ENCODE assay signal across 10 cellular contexts in genomic region chr2:168751104-168751768, GRCh38. TPM values are rescaled to one million over a fixed set of nuclear protein-coding genes. Genes with fewer than 3 reads are reported as not detected.
DNase-seq lines count a peak whose midpoint lies in the region; ATAC-seq lines count a peak whose summit lies in the region.
"Had no signal": no experiment of that assay in that cellular context is flagged by ENCODE, and none has a peak within 500 bp of the region (broad histone marks: within the 10 kb centered on the region; RNA-seq: fewer than 3 reads in every experiment).

No MANE protein-coding gene starts in this region.

- ATAC-seq in GM18517 (IDR thresholded peaks at IDR 0.05; ENCODE audit: unreplicated experiment), result peak; percentile 91
- ATAC-seq in GM21360 (IDR thresholded peaks at IDR 0.05; ENCODE audit: unreplicated experiment), result peak; percentile 77
- peak; percentile 95 for ATAC-seq in HG03432 (IDR thresholded peaks at IDR 0.05; ENCODE audit: unreplicated experiment)

- H3K4me1 ChIP-seq in effector memory CD4-positive, alpha-beta T cell (ENCODE audit: control insufficient read depth, insufficient read depth, low read length, poor library complexity, severe bottlenecking), result peaks cover 53% of the 10 kb centered on the region
- H3K4me1 ChIP-seq: right lobe of liver had no signal

- H3K27me3 ChIP-seq in effector memory CD4-positive, alpha-beta T cell (replicated peaks; ENCODE audit: control insufficient read depth, insufficient read depth, low read length, poor library complexity, severe bottlenecking), result no peaks in the 10 kb centered on the region
- H3K27me3 ChIP-seq: right lobe of liver had no signal

- no peaks in the 10 kb centered on the region for H3K9me3 ChIP-seq in effector memory CD4-positive, alpha-beta T cell (ENCODE audit: control insufficient read depth, low read length)
- H3K9me3 ChIP-seq: right lobe of liver had no signal

- H3K36me3 ChIP-seq in effector memory CD4-positive, alpha-beta T cell (ENCODE audit: control insufficient read depth, insufficient read depth, low read length), result no peaks in the 10 kb centered on the region
- H3K36me3 ChIP-seq: right lobe of liver had no signal

- H3K27ac ChIP-seq in effector memory CD4-positive, alpha-beta T cell (ENCODE audit: insufficient read depth, low read length, poor library complexity, severe bottlenecking), result peak overlapping the region; percentile 29
- H3K27ac ChIP-seq: right lobe of liver had no signal

- H3K4me3 ChIP-seq in effector memory CD4-positive, alpha-beta T cell (ENCODE audit: insufficient read depth, low read depth, low read length, poor library complexity, severe bottlenecking), result no peak overlapping the region
- H3K4me3 ChIP-seq: right lobe of liver had no signal

- DNase-seq in effector memory CD4-positive, alpha-beta T cell, result peak; percentile 2 to 23 (median 9)
- no peak for DNase-seq in mucosa of gallbladder (ENCODE audit: low spot score)
- DNase-seq in HUDEP-2 (lab: John Stamatoyannopoulos, UW; ENCODE audit: unreplicated experiment in 76 of 76), result no peak
- no peak for DNase-seq in HPDE6-E6E7 (ENCODE audit: extremely low spot score)
- no peak for DNase-seq in HT-29 (ENCODE audit: low spot score)
- DNase-seq: NCI-H526 treated with DMSO at 0.1 percent for 48 hours, right lobe of liver had no signal

RNA-seq across cellular contexts. Expression of gene NOSTRIN, which starts 51.2 kb away (rescaled TPM):
- 36.1 TPM for total RNA-seq in mucosa of gallbladder
- 5.1 and 5.6 TPM in 2 replicates for total RNA-seq in HT-29 (2014; rRNA removed; shearing (Covaris generic))

Comparison
In these comparisons a context has a peak if more than half of its experiments do, and no peak if none do; other contexts are left out.
1. DNase-seq: peak in effector memory CD4-positive, alpha-beta T cell (3 of 3); none in mucosa of gallbladder (single experiment), HUDEP-2 (0 of 76), HPDE6-E6E7 (single experiment) and HT-29 (single experiment).
2. Peak in every context shown above with its lines, with median percentiles within 50 percentile points of each other: ATAC-seq.